21 cellular contexts compared by ENCODE assay signal in genomic region chr2:101382406-101382805, GRCh38. TPM values are rescaled to one million over a fixed set of nuclear protein-coding genes. Genes with fewer than 3 reads are reported as not detected.
DNase-seq lines count a peak whose midpoint lies in the region; ATAC-seq lines count a peak whose summit lies in the region.
"Had no signal": no experiment of that assay in that cellular context is flagged by ENCODE, and none has a peak within 500 bp of the region (broad histone marks: within the 10 kb centered on the region; RNA-seq: fewer than 3 reads in every experiment).

No MANE protein-coding gene starts in this region.

- peak; percentile 23 for DNase-seq in activated CD8-positive, alpha-beta memory T cell treated with anti-CD3 and anti-CD28 coated beads, Interleukin-2, amount 50 U/mL, for 48 hours
- no peak for DNase-seq in activated CD8-positive, alpha-beta memory T cell treated with anti-CD3 and anti-CD28 coated beads, Interleukin-2, amount 50 U/mL, for 4 hours
- peak; percentile 8 to 92 for DNase-seq in lung microvascular endothelial cell (ENCODE audit: low read depth in 2 of 2)
- DNase-seq: Caco-2; CD4-positive, CD25-positive, alpha-beta regulatory T cell; CD8-positive, alpha-beta T cell; DMS153; EL; GDM1; H9 had no signal

- H3K27ac ChIP-seq in temporal lobe (ENCODE audit: low read depth, low read length) = peak overlapping the region; percentile 13
- H3K27ac ChIP-seq: 22Rv1, BLaER1, C4-2B had no signal

- ATAC-seq in GM19463 (IDR thresholded peaks at IDR 0.05; ENCODE audit: unreplicated experiment) (no peak), HG02870 (IDR thresholded peaks at IDR 0.05; ENCODE audit: unreplicated experiment) (no peak)
- ATAC-seq: CD8-positive, alpha-beta T cell; GM12878; GM23338; HCT116 had no signal

RNA-seq across cellular contexts. Expression of gene CREG2, which starts 4.9 kb away (rescaled TPM):
- total RNA-seq in lung microvascular endothelial cell (0.44 TPM in 1 of 2 replicates, not detected in the other), temporal lobe (8.1 TPM)
- total RNA-seq: B cell; CD8-positive, alpha-beta T cell; GM12878; H4 had no signal
